Comparison of ENCODE assay signal across 7 cellular contexts in the genomic region with DNA sequence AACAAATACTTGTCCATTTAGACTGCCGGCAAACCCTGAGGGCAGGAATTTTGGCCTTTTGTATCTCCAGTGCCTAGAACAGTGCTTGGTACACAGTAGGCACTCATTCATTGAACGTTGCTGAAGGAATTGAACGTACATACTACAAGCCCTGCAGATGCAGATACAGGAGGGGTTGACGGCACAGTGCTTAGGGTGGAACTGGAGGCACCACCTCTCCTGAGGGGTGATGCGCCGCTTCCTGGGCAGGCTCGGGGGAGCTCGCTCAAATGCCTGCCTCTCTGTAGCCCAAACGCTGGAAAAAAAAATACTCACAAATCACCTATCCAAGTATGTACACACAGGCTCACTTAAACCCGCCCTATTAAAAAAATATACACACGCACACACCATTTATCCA. TPM values are rescaled to one million over a fixed set of nuclear protein-coding genes. Genes with fewer than 3 reads are reported as not detected.
DNase-seq lines count a peak whose midpoint lies in the region; ATAC-seq and TF ChIP-seq lines count a peak whose summit lies in the region.

No MANE protein-coding gene starts in this region.

- POLR2A ChIA-PET in activated CD4-positive, alpha-beta memory T cell treated with anti-CD3 and anti-CD28 coated beads, Interleukin-2, amount 10 ng/mL, durations not matched to agents 7 days and 5 days (lab: Charles Lee): interaction anchor here (0.6 to 1.5 kb wide), 4 partner anchors 13 to 540 kb away, joined by 3 to 6 read pairs (median 4); a partner anchor contains a TSS

- H4K20me1 ChIP-seq in GM23338 (replicated peaks; ENCODE audit: insufficient read depth) (no peaks in the 10 kb centered on the region), neural progenitor cell (ENCODE audit: low read depth) (no peaks in the 10 kb centered on the region)

- peak overlapping the region; percentile 68 for H3K9ac ChIP-seq in neural progenitor cell

- H3K4me3 ChIP-seq in GM23338: peak overlapping the region; percentile 70
- peak overlapping the region; percentile 65 for H3K4me3 ChIP-seq in fibroblast of mammary gland (ENCODE audit: control insufficient read depth, low read depth, low read length)
- peak overlapping the region; percentile 76 for H3K4me3 ChIP-seq in neural progenitor cell

- H3K27me3 ChIP-seq in GM23338 (ENCODE audit: insufficient read depth) (no peaks in the 10 kb centered on the region), neural progenitor cell (no peaks in the 10 kb centered on the region)

- H3K4me1 Mint-ChIP-seq in GM23338: peaks cover 16% of the 10 kb centered on the region
- peaks cover 30% of the 10 kb centered on the region for H3K4me1 Mint-ChIP-seq in activated CD4-positive, alpha-beta memory T cell treated with anti-CD3 and anti-CD28 coated beads, Interleukin-2, amount 10 ng/mL, durations not matched to agents 7 days and 5 days
- H3K4me1 Mint-ChIP-seq in neural progenitor cell: peaks cover 16% of the 10 kb centered on the region

- in situ Hi-C loops in GM13976 (cut with MboI; ENCODE audit: low sequenced_read_pairs, unreplicated experiment): no loop called here

- no peaks in the 10 kb centered on the region for H3K36me3 ChIP-seq in GM23338 (ENCODE audit: insufficient read depth)
- H3K36me3 ChIP-seq in KOPT-K1 (ENCODE audit: insufficient read depth, low read length): peaks cover 11% of the 10 kb centered on the region; the same call in 1 of the 2 replicates
- H3K36me3 ChIP-seq in neural progenitor cell: no peaks in the 10 kb centered on the region

- H3F3A ChIP-seq in GM23338 (replicated peaks; ENCODE audit: low read depth): no peaks in the 10 kb centered on the region
- no peaks in the 10 kb centered on the region for H3F3A ChIP-seq in neural progenitor cell (ENCODE audit: low read depth)

- H3K4me1 ChIP-seq in GM23338 (ENCODE audit: insufficient read depth): peaks cover 14% of the 10 kb centered on the region
- peaks cover 12% of the 10 kb centered on the region for H3K4me1 ChIP-seq in neural progenitor cell

- H3K79me2 ChIP-seq in GM23338 (replicated peaks; ENCODE audit: insufficient read depth) (peaks cover 45% of the 10 kb centered on the region), neural progenitor cell (ENCODE audit: low read depth) (peaks cover 28% of the 10 kb centered on the region)

- CTCF ChIA-PET in activated CD4-positive, alpha-beta memory T cell treated with anti-CD3 and anti-CD28 coated beads, Interleukin-2, amount 10 ng/mL, durations not matched to agents 7 days and 5 days (lab: Charles Lee): interaction anchor here (1.8 kb wide), 1 partner anchor 16 kb away, joined by 9 read pairs; no protein-coding TSS in a partner anchor

- H3K27ac Mint-ChIP-seq in GM23338: 0 out of 2 replicates have a peak overlapping the region, but pooled peaks have one; percentile 8
- peak overlapping the region; percentile 78 for H3K27ac Mint-ChIP-seq in activated CD4-positive, alpha-beta memory T cell treated with anti-CD3 and anti-CD28 coated beads, Interleukin-2, amount 10 ng/mL, durations not matched to agents 7 days and 5 days
- H3K27ac Mint-ChIP-seq in neural progenitor cell: no peak overlapping the region

- no peak for TF ChIP-seq CTCF in GM13976 (IDR thresholded peaks at IDR 0.05; ENCODE audit: borderline replicate concordance, control extremely low read depth, extremely low read depth, insufficient read depth, missing control alignments)
- no peak for TF ChIP-seq CTCF in GM23338 (conservative IDR thresholded peaks at IDR 0.05; ENCODE audit: low read depth in 2 of 2)
- no peak for TF ChIP-seq CTCF in fibroblast of mammary gland (conservative IDR thresholded peaks at IDR 0.05; ENCODE audit: control insufficient read depth, insufficient read depth, low read depth, low read length)
- TF ChIP-seq CTCF in neural progenitor cell (IDR thresholded peaks at IDR 0.05): no peak

- H3K27ac ChIP-seq in GM23338 (ENCODE audit: low read depth) (0 out of 2 replicates have a peak overlapping the region, but pooled peaks have one; percentile 22), KOPT-K1 (ENCODE audit: low read depth, low read length, poor library complexity, severe bottlenecking) (peak overlapping the region; percentile 76), neural progenitor cell (no peak overlapping the region)

- H2AFZ ChIP-seq in GM23338 (peak overlapping the region; percentile 54), neural progenitor cell (replicated peaks) (peak overlapping the region; percentile 66)

- H3K4me2 ChIP-seq in GM23338: peak overlapping the region; percentile 90
- H3K4me2 ChIP-seq in neural progenitor cell: peak overlapping the region; percentile 89

- peak; percentile 41 for DNase-seq in GM13976 (ENCODE audit: low spot score)
- DNase-seq in GM23338 (ENCODE audit: low spot score): peak; percentile 48
- peak; percentile 40 for DNase-seq in activated CD4-positive, alpha-beta memory T cell treated with anti-CD3 and anti-CD28 coated beads, Interleukin-2, amount 10 ng/mL, durations not matched to agents 7 days and 5 days
- peak; percentile 35 for DNase-seq in fibroblast of mammary gland (ENCODE audit: low read depth)
- DNase-seq in neural progenitor cell (ENCODE audit: low spot score): peak; percentile 32
- no peak for DNase-seq in NCI-H1048 (lab: John Stamatoyannopoulos, UW)

- no peaks in the 10 kb centered on the region for H3K9me2 ChIP-seq in GM23338 (ENCODE audit: insufficient read depth)

- H3K9me3 ChIP-seq in KOPT-K1 (ENCODE audit: insufficient read depth, low read length, poor library complexity, severe bottlenecking) (no peaks in the 10 kb centered on the region), neural progenitor cell (ENCODE audit: low read depth) (no peaks in the 10 kb centered on the region)

- peaks cover 3% of the 10 kb centered on the region for H3K27me3 Mint-ChIP-seq in GM23338 (ENCODE audit: insufficient read depth, low read depth, poor library complexity)
- no peaks in the 10 kb centered on the region for H3K27me3 Mint-ChIP-seq in activated CD4-positive, alpha-beta memory T cell treated with anti-CD3 and anti-CD28 coated beads, Interleukin-2, amount 10 ng/mL, durations not matched to agents 7 days and 5 days
- peaks cover 2% of the 10 kb centered on the region for H3K27me3 Mint-ChIP-seq in neural progenitor cell (ENCODE audit: insufficient read depth, low read depth)

- ATAC-seq in GM23338: peak; percentile 68

- H3K36me3 Mint-ChIP-seq in GM23338 (ENCODE audit: low read depth) (no peaks in the 10 kb centered on the region; the same call in 2 of the 3 replicates), neural progenitor cell (peaks cover 6% of the 10 kb centered on the region)
- H3K36me3 Mint-ChIP-seq in activated CD4-positive, alpha-beta memory T cell treated with anti-CD3 and anti-CD28 coated beads, Interleukin-2, amount 10 ng/mL, durations not matched to agents 7 days and 5 days (ENCODE audit: low read depth): peaks cover 21% of the 10 kb centered on the region

- H3K4me3 Mint-ChIP-seq in GM23338 (peak overlapping the region; percentile 94), neural progenitor cell (peak overlapping the region; percentile 98)
- H3K4me3 Mint-ChIP-seq in activated CD4-positive, alpha-beta memory T cell treated with anti-CD3 and anti-CD28 coated beads, Interleukin-2, amount 10 ng/mL, durations not matched to agents 7 days and 5 days: peak overlapping the region; percentile 87

- H3K9me3 Mint-ChIP-seq in GM23338 (no peaks in the 10 kb centered on the region; the same call in 2 of the 3 replicates), neural progenitor cell (peaks cover 2% of the 10 kb centered on the region)
- H3K9me3 Mint-ChIP-seq in activated CD4-positive, alpha-beta memory T cell treated with anti-CD3 and anti-CD28 coated beads, Interleukin-2, amount 10 ng/mL, durations not matched to agents 7 days and 5 days: no peaks in the 10 kb centered on the region

TF ChIP-seq in GM23338, 12 proteins besides CTCF, POLR2A, EP300 and RAD21 (continues in another document):
- TF ChIP-seq EZH2 (IDR thresholded peaks at IDR 0.05; ENCODE audit: low read depth, unreplicated experiment) (no peak), NANOG (IDR thresholded peaks at IDR 0.05; ENCODE audit: borderline replicate concordance) (no peak), ZNF331 (CRISPR knock-in tag; IDR thresholded peaks at IDR 0.05; ENCODE audit: low read depth) (no peak), STAT1 (IDR thresholded peaks at IDR 0.05; ENCODE audit: unreplicated experiment) (no peak), POLR2AphosphoS5 (IDR thresholded peaks at IDR 0.05; ENCODE audit: low read depth) (no peak), CREB1 (CRISPR knock-in tag; IDR thresholded peaks at IDR 0.05; ENCODE audit: low read depth) (no peak), ZNF114 (CRISPR knock-in tag; IDR thresholded peaks at IDR 0.05) (no peak), JUNB (IDR thresholded peaks at IDR 0.05; ENCODE audit: unreplicated experiment) (no peak), EZH2phosphoT487 (IDR thresholded peaks at IDR 0.05; ENCODE audit: unreplicated experiment) (no peak)
- TF ChIP-seq, protein P1, sequence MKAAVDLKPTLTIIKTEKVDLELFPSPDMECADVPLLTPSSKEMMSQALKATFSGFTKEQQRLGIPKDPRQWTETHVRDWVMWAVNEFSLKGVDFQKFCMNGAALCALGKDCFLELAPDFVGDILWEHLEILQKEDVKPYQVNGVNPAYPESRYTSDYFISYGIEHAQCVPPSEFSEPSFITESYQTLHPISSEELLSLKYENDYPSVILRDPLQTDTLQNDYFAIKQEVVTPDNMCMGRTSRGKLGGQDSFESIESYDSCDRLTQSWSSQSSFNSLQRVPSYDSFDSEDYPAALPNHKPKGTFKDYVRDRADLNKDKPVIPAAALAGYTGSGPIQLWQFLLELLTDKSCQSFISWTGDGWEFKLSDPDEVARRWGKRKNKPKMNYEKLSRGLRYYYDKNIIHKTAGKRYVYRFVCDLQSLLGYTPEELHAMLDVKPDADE (IDR thresholded peaks at IDR 0.05): no peak

RNA-seq across cellular contexts. Expression of a gene that starts 0.6 kb away (rescaled TPM):
- total RNA-seq in GM23338 (2014; rRNA removed; shearing (Covaris generic)): 45.2 and 58.5 TPM in 2 replicates
- polyA plus RNA-seq in GM23338 (2016; fragmentation: Nextera tagmentation; extraction: Ambion mirVana): 68.9 and 84.0 TPM in 2 replicates
- 10 to 100 TPM; 21.7 to 22.5 TPM for total RNA-seq in activated CD4-positive, alpha-beta memory T cell treated with anti-CD3 and anti-CD28 coated beads, Interleukin-2, amount 10 ng/mL, durations not matched to agents 7 days and 5 days
- 46.6 and 77.0 TPM in 2 replicates for total RNA-seq in neural progenitor cell (ENCODE audit: low replicate concordance)

RNA-seq across cellular contexts. Expression of a gene that starts 52.0 kb away (rescaled TPM):
- total RNA-seq in GM23338 (2014; rRNA removed; shearing (Covaris generic)): not detected in 2 replicates
- polyA plus RNA-seq in GM23338 (2016; fragmentation: Nextera tagmentation; extraction: Ambion mirVana): not detected in 2 replicates
- total RNA-seq in activated CD4-positive, alpha-beta memory T cell treated with anti-CD3 and anti-CD28 coated beads, Interleukin-2, amount 10 ng/mL, durations not matched to agents 7 days and 5 days: not detected
- not detected in 2 replicates for total RNA-seq in neural progenitor cell (ENCODE audit: low replicate concordance)
